ENCODE assay signal across 8 cellular contexts in genomic region chr6:26553739-26554668, GRCh38.
DNase-seq lines count a peak whose midpoint lies in the region.

No MANE protein-coding gene starts in this region.

- DNase-seq in DMS79 (lab: John Stamatoyannopoulos, UW) (peak; percentile 55), HAP-1 (ENCODE audit: low spot score in 2 of 2) (peak; percentile 86), NCI-H128 (lab: John Stamatoyannopoulos, UW; ENCODE audit: unreplicated experiment) (peak; percentile 51), SW480 (ENCODE audit: low spot score) (peak; percentile 78), amniotic stem cell (lab: John Stamatoyannopoulos, UW) (peak; percentile 81), hepatic stellate cell (ENCODE audit: low spot score) (peak; percentile 71), putamen (ENCODE audit: low spot score) (peak; percentile 80), germinal center (ENCODE audit: low spot score) (no peak)

- no peaks in the 10 kb centered on the region for H3K27me3 ChIP-seq in HAP-1 (ENCODE audit: low read depth)

- no peaks in the 10 kb centered on the region for H3K36me3 ChIP-seq in HAP-1 (replicated peaks)

- peak overlapping the region; percentile 40 for H3K4me3 ChIP-seq in HAP-1

- peaks cover 11% of the 10 kb centered on the region for H3K4me1 ChIP-seq in HAP-1

- no peaks in the 10 kb centered on the region for H3K9me3 ChIP-seq in HAP-1

- in situ Hi-C loops in HAP-1 (cut with MboI; ENCODE audit: low sequenced_read_pairs), result no loop called here
